Comparison of ENCODE assay signal across 1 cellular context in the genomic region with DNA sequence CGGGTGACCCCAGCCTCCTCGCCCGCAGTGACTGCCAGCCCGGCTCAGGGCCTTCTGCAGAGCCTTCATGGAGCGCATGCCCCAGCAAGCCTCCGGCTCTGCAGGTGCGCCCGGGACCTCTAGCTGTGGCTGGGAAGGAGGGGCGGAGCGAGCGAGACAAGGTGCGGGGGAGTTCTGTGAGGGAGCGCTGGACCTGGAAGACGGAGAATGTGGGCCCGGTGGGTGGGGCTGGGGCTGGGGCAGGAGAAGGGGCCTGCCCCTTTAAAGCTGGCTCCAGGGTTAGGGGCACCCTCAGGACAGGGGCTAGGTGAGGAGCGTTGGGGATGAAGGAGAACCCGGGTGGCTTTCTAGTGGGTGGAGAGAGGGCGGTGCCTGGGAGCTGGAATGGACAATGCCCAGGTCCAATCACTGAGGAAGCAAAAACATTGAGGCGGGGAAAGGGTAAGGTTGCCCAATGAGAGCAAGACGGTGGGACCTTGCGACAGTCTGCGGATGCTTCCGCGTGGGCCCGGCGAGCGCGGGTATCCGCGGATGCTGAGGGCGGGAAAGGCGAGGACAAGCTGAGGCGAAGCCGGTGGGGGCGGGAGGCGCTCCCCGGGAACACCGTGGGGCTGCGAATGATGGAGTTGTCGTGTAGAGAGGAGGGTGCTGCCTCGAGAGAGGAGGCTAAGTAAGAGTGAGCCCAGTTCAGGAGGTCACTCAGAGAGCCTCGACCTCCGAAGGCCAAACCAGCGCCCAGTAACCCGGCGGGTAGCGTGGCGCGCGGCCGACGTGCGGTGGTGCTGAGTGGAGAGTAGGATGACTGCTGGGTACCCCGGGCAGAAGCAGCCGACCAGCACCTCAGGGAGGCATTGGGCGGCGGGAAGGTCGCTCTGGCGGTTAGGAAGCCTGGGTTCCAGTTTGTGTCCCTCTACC.
TF ChIP-seq lines count a peak whose summit lies in the region.

A gene (minus strand): TSS at position 121 of the 915 bp plus-strand sequence. CDS start 43 bp downstream, at position 78.

TF ChIP-seq in K562, 482 proteins besides CTCF, POLR2A, EP300 and RAD21:
- TF ChIP-seq, protein P1, sequence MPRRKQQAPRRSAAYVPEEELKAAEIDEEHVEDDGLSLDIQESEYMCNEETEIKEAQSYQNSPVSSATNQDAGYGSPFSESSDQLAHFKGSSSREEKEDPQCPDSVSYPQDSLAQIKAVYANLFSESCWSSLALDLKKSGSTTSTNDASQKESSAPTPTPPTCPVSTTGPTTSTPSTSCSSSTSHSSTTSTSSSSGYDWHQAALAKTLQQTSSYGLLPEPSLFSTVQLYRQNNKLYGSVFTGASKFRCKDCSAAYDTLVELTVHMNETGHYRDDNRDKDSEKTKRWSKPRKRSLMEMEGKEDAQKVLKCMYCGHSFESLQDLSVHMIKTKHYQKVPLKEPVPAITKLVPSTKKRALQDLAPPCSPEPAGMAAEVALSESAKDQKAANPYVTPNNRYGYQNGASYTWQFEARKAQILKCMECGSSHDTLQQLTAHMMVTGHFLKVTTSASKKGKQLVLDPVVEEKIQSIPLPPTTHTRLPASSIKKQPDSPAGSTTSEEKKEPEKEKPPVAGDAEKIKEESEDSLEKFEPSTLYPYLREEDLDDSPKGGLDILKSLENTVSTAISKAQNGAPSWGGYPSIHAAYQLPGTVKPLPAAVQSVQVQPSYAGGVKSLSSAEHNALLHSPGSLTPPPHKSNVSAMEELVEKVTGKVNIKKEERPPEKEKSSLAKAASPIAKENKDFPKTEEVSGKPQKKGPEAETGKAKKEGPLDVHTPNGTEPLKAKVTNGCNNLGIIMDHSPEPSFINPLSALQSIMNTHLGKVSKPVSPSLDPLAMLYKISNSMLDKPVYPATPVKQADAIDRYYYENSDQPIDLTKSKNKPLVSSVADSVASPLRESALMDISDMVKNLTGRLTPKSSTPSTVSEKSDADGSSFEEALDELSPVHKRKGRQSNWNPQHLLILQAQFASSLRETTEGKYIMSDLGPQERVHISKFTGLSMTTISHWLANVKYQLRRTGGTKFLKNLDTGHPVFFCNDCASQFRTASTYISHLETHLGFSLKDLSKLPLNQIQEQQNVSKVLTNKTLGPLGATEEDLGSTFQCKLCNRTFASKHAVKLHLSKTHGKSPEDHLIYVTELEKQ (CRISPR knock-in tag; IDR thresholded peaks at IDR 0.05) = no peak
- TF ChIP-seq, protein P2, sequence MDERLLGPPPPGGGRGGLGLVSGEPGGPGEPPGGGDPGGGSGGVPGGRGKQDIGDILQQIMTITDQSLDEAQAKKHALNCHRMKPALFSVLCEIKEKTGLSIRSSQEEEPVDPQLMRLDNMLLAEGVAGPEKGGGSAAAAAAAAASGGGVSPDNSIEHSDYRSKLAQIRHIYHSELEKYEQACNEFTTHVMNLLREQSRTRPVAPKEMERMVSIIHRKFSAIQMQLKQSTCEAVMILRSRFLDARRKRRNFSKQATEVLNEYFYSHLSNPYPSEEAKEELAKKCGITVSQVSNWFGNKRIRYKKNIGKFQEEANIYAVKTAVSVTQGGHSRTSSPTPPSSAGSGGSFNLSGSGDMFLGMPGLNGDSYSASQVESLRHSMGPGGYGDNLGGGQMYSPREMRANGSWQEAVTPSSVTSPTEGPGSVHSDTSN (CRISPR knock-in tag; IDR thresholded peaks at IDR 0.05; ENCODE audit: low read depth) = no peak
- TF ChIP-seq, protein P2 (tag; conservative IDR thresholded peaks at IDR 0.05; ENCODE audit: low read depth) = 0 out of 2 replicates have a peak, but pooled peaks have one; percentile 23
- peak; percentile 90 for TF ChIP-seq ZNF263 (CRISPR knock-in tag; IDR thresholded peaks at IDR 0.05; ENCODE audit: borderline replicate concordance)
- TF ChIP-seq EGR1 (conservative IDR thresholded peaks at IDR 0.05) = peak; percentile 15; the same call in 1 of the 2 replicates
- TF ChIP-seq, protein P3, sequence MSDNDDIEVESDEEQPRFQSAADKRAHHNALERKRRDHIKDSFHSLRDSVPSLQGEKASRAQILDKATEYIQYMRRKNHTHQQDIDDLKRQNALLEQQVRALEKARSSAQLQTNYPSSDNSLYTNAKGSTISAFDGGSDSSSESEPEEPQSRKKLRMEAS (CRISPR knock-in tag; IDR thresholded peaks at IDR 0.05) = 0 out of 2 replicates have a peak, but pooled peaks have one; percentile 23
- TF ChIP-seq FOXJ3 (CRISPR knock-in tag; IDR thresholded peaks at IDR 0.05) = no peak
- peak; percentile 66 for TF ChIP-seq CEBPB (tag; IDR thresholded peaks at IDR 0.05)
- no peak for TF ChIP-seq COPS2 (conservative IDR thresholded peaks at IDR 0.05)
- peak; percentile 45 for TF ChIP-seq NFYB (IDR thresholded peaks at IDR 0.05; ENCODE audit: extremely low read depth, insufficient read length)
- peak; percentile 79 for TF ChIP-seq L3MBTL2 (IDR thresholded peaks at IDR 0.05)
- TF ChIP-seq NRF1 (conservative IDR thresholded peaks at IDR 0.05 in 1 of 2, IDR thresholded peaks at IDR 0.05 in 1 of 2) = peak; percentile 42 to 47; a peak in 2 of 4 replicates
- TF ChIP-seq, protein P4, sequence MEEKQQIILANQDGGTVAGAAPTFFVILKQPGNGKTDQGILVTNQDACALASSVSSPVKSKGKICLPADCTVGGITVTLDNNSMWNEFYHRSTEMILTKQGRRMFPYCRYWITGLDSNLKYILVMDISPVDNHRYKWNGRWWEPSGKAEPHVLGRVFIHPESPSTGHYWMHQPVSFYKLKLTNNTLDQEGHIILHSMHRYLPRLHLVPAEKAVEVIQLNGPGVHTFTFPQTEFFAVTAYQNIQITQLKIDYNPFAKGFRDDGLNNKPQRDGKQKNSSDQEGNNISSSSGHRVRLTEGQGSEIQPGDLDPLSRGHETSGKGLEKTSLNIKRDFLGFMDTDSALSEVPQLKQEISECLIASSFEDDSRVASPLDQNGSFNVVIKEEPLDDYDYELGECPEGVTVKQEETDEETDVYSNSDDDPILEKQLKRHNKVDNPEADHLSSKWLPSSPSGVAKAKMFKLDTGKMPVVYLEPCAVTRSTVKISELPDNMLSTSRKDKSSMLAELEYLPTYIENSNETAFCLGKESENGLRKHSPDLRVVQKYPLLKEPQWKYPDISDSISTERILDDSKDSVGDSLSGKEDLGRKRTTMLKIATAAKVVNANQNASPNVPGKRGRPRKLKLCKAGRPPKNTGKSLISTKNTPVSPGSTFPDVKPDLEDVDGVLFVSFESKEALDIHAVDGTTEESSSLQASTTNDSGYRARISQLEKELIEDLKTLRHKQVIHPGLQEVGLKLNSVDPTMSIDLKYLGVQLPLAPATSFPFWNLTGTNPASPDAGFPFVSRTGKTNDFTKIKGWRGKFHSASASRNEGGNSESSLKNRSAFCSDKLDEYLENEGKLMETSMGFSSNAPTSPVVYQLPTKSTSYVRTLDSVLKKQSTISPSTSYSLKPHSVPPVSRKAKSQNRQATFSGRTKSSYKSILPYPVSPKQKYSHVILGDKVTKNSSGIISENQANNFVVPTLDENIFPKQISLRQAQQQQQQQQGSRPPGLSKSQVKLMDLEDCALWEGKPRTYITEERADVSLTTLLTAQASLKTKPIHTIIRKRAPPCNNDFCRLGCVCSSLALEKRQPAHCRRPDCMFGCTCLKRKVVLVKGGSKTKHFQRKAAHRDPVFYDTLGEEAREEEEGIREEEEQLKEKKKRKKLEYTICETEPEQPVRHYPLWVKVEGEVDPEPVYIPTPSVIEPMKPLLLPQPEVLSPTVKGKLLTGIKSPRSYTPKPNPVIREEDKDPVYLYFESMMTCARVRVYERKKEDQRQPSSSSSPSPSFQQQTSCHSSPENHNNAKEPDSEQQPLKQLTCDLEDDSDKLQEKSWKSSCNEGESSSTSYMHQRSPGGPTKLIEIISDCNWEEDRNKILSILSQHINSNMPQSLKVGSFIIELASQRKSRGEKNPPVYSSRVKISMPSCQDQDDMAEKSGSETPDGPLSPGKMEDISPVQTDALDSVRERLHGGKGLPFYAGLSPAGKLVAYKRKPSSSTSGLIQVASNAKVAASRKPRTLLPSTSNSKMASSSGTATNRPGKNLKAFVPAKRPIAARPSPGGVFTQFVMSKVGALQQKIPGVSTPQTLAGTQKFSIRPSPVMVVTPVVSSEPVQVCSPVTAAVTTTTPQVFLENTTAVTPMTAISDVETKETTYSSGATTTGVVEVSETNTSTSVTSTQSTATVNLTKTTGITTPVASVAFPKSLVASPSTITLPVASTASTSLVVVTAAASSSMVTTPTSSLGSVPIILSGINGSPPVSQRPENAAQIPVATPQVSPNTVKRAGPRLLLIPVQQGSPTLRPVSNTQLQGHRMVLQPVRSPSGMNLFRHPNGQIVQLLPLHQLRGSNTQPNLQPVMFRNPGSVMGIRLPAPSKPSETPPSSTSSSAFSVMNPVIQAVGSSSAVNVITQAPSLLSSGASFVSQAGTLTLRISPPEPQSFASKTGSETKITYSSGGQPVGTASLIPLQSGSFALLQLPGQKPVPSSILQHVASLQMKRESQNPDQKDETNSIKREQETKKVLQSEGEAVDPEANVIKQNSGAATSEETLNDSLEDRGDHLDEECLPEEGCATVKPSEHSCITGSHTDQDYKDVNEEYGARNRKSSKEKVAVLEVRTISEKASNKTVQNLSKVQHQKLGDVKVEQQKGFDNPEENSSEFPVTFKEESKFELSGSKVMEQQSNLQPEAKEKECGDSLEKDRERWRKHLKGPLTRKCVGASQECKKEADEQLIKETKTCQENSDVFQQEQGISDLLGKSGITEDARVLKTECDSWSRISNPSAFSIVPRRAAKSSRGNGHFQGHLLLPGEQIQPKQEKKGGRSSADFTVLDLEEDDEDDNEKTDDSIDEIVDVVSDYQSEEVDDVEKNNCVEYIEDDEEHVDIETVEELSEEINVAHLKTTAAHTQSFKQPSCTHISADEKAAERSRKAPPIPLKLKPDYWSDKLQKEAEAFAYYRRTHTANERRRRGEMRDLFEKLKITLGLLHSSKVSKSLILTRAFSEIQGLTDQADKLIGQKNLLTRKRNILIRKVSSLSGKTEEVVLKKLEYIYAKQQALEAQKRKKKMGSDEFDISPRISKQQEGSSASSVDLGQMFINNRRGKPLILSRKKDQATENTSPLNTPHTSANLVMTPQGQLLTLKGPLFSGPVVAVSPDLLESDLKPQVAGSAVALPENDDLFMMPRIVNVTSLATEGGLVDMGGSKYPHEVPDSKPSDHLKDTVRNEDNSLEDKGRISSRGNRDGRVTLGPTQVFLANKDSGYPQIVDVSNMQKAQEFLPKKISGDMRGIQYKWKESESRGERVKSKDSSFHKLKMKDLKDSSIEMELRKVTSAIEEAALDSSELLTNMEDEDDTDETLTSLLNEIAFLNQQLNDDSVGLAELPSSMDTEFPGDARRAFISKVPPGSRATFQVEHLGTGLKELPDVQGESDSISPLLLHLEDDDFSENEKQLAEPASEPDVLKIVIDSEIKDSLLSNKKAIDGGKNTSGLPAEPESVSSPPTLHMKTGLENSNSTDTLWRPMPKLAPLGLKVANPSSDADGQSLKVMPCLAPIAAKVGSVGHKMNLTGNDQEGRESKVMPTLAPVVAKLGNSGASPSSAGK (IDR thresholded peaks at IDR 0.05) = peak; percentile 79
- TF ChIP-seq, protein P5, sequence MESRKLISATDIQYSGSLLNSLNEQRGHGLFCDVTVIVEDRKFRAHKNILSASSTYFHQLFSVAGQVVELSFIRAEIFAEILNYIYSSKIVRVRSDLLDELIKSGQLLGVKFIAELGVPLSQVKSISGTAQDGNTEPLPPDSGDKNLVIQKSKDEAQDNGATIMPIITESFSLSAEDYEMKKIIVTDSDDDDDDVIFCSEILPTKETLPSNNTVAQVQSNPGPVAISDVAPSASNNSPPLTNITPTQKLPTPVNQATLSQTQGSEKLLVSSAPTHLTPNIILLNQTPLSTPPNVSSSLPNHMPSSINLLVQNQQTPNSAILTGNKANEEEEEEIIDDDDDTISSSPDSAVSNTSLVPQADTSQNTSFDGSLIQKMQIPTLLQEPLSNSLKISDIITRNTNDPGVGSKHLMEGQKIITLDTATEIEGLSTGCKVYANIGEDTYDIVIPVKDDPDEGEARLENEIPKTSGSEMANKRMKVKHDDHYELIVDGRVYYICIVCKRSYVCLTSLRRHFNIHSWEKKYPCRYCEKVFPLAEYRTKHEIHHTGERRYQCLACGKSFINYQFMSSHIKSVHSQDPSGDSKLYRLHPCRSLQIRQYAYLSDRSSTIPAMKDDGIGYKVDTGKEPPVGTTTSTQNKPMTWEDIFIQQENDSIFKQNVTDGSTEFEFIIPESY (CRISPR knock-in tag; IDR thresholded peaks at IDR 0.05) = peak; percentile 86
- TF ChIP-seq SP2 (IDR thresholded peaks at IDR 0.05; ENCODE audit: extremely low read depth, low read depth, low read length, poor library complexity, severe bottlenecking) = peak; percentile 25
- TF ChIP-seq, protein P6, sequence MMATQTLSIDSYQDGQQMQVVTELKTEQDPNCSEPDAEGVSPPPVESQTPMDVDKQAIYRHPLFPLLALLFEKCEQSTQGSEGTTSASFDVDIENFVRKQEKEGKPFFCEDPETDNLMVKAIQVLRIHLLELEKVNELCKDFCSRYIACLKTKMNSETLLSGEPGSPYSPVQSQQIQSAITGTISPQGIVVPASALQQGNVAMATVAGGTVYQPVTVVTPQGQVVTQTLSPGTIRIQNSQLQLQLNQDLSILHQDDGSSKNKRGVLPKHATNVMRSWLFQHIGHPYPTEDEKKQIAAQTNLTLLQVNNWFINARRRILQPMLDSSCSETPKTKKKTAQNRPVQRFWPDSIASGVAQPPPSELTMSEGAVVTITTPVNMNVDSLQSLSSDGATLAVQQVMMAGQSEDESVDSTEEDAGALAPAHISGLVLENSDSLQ (IDR thresholded peaks at IDR 0.05) = peak; percentile 92
- TF ChIP-seq, protein P7, sequence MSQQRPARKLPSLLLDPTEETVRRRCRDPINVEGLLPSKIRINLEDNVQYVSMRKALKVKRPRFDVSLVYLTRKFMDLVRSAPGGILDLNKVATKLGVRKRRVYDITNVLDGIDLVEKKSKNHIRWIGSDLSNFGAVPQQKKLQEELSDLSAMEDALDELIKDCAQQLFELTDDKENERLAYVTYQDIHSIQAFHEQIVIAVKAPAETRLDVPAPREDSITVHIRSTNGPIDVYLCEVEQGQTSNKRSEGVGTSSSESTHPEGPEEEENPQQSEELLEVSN (IDR thresholded peaks at IDR 0.05; ENCODE audit: borderline replicate concordance in 1 of 2, extremely low read depth in 1 of 2, insufficient read depth in 1 of 2, insufficient read length in 1 of 2, low read depth in 1 of 2, low read length in 1 of 2, poor library complexity in 1 of 2, severe bottlenecking in 1 of 2) = peak; percentile 73 to 79
